ENCODE assay signal across 1 cellular context in the genomic region with DNA sequence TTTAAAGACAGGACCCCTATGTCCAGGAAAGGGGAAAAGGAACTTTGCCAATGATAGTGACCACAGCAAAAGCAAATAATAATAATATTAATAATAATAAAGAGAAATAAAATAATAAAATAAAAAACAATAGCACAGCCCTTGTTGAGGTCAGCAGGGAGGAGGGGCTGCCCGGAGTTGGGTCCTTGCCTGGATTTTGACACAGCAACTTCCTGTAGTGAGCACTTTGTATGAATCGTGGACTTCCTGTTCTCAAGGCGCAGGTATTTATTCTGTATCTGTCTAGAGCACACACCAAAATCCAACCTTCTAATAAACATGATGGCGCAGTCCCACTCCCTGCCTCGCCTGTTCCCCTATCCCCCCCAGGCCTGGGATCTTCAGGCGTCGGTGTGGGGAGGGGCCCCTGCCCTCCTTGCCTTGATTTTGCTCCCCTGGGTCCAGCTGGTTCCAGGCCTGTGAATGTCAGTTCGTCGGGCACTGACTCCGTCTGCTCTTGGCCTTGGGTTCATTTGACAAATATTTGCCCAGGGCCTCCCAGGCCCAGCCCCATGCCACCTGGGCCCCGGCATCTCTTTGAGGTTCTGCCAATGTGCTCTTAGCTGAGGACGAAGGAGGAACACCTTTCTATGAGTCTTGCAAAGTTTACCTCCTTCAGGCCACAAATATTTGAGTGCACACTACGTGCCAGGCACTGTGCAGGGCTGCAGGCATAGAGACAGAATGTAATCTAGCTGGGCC.
TF ChIP-seq lines count a peak whose summit lies in the region.

No MANE protein-coding gene starts in this region.

TF ChIP-seq in HepG2, 621 proteins besides CTCF, POLR2A, EP300 and RAD21 (continued from another document and continues in another):
- TF ChIP-seq, protein P1, sequence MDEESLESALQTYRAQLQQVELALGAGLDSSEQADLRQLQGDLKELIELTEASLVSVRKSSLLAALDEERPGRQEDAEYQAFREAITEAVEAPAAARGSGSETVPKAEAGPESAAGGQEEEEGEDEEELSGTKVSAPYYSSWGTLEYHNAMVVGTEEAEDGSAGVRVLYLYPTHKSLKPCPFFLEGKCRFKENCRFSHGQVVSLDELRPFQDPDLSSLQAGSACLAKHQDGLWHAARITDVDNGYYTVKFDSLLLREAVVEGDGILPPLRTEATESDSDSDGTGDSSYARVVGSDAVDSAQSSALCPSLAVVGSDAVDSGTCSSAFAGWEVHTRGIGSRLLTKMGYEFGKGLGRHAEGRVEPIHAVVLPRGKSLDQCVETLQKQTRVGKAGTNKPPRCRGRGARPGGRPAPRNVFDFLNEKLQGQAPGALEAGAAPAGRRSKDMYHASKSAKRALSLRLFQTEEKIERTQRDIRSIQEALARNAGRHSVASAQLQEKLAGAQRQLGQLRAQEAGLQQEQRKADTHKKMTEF (CRISPR knock-in tag; IDR thresholded peaks at IDR 0.05), result 0 out of 2 replicates have a peak, but pooled peaks have one; percentile 34
- TF ChIP-seq AGO2 (optimal IDR thresholded peaks at IDR 0.05; ENCODE audit: low read depth, low read length) (peak; percentile 89), SALL1 (CRISPR knock-in tag; IDR thresholded peaks at IDR 0.05) (peak; percentile 61; the same call in 1 of the 2 replicates), NCOA2 (CRISPR knock-in tag; IDR thresholded peaks at IDR 0.05) (peak; percentile 62; the same call in 1 of the 2 replicates), AGO1 (IDR thresholded peaks at IDR 0.05; ENCODE audit: low read depth, low read length, poor library complexity, severe bottlenecking) (no peak), ZMYM2 (CRISPR knock-in tag; IDR thresholded peaks at IDR 0.05) (no peak), ZNF317 (CRISPR knock-in tag; IDR thresholded peaks at IDR 0.05) (no peak), MATR3 (CRISPR knock-in tag; IDR thresholded peaks at IDR 0.05) (no peak), ZNF441 (CRISPR knock-in tag; IDR thresholded peaks at IDR 0.05; ENCODE audit: borderline replicate concordance) (0 out of 2 replicates have a peak, but pooled peaks have one; percentile 40), ZFY (CRISPR knock-in tag; IDR thresholded peaks at IDR 0.05) (no peak; the same call in 1 of the 2 replicates), HMG20A (CRISPR knock-in tag; IDR thresholded peaks at IDR 0.05; ENCODE audit: borderline replicate concordance) (peak; percentile 52; the same call in 1 of the 2 replicates)
- TF ChIP-seq, protein P2, sequence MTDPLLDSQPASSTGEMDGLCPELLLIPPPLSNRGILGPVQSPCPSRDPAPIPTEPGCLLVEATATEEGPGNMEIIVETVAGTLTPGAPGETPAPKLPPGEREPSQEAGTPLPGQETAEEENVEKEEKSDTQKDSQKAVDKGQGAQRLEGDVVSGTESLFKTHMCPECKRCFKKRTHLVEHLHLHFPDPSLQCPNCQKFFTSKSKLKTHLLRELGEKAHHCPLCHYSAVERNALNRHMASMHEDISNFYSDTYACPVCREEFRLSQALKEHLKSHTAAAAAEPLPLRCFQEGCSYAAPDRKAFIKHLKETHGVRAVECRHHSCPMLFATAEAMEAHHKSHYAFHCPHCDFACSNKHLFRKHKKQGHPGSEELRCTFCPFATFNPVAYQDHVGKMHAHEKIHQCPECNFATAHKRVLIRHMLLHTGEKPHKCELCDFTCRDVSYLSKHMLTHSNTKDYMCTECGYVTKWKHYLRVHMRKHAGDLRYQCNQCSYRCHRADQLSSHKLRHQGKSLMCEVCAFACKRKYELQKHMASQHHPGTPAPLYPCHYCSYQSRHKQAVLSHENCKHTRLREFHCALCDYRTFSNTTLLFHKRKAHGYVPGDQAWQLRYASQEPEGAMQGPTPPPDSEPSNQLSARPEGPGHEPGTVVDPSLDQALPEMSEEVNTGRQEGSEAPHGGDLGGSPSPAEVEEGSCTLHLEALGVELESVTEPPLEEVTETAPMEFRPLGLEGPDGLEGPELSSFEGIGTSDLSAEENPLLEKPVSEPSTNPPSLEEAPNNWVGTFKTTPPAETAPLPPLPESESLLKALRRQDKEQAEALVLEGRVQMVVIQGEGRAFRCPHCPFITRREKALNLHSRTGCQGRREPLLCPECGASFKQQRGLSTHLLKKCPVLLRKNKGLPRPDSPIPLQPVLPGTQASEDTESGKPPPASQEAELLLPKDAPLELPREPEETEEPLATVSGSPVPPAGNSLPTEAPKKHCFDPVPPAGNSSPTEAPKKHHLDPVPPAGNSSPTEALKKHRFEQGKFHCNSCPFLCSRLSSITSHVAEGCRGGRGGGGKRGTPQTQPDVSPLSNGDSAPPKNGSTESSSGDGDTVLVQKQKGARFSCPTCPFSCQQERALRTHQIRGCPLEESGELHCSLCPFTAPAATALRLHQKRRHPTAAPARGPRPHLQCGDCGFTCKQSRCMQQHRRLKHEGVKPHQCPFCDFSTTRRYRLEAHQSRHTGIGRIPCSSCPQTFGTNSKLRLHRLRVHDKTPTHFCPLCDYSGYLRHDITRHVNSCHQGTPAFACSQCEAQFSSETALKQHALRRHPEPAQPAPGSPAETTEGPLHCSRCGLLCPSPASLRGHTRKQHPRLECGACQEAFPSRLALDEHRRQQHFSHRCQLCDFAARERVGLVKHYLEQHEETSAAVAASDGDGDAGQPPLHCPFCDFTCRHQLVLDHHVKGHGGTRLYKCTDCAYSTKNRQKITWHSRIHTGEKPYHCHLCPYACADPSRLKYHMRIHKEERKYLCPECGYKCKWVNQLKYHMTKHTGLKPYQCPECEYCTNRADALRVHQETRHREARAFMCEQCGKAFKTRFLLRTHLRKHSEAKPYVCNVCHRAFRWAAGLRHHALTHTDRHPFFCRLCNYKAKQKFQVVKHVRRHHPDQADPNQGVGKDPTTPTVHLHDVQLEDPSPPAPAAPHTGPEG (CRISPR knock-in tag; IDR thresholded peaks at IDR 0.05), result no peak
- TF ChIP-seq, protein P3, sequence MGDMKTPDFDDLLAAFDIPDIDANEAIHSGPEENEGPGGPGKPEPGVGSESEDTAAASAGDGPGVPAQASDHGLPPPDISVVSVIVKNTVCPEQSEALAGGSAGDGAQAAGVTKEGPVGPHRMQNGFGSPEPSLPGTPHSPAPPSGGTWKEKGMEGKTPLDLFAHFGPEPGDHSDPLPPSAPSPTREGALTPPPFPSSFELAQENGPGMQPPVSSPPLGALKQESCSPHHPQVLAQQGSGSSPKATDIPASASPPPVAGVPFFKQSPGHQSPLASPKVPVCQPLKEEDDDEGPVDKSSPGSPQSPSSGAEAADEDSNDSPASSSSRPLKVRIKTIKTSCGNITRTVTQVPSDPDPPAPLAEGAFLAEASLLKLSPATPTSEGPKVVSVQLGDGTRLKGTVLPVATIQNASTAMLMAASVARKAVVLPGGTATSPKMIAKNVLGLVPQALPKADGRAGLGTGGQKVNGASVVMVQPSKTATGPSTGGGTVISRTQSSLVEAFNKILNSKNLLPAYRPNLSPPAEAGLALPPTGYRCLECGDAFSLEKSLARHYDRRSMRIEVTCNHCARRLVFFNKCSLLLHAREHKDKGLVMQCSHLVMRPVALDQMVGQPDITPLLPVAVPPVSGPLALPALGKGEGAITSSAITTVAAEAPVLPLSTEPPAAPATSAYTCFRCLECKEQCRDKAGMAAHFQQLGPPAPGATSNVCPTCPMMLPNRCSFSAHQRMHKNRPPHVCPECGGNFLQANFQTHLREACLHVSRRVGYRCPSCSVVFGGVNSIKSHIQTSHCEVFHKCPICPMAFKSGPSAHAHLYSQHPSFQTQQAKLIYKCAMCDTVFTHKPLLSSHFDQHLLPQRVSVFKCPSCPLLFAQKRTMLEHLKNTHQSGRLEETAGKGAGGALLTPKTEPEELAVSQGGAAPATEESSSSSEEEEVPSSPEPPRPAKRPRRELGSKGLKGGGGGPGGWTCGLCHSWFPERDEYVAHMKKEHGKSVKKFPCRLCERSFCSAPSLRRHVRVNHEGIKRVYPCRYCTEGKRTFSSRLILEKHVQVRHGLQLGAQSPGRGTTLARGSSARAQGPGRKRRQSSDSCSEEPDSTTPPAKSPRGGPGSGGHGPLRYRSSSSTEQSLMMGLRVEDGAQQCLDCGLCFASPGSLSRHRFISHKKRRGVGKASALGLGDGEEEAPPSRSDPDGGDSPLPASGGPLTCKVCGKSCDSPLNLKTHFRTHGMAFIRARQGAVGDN (CRISPR knock-in tag; IDR thresholded peaks at IDR 0.05), result peak; percentile 77
- TF ChIP-seq, protein P4, sequence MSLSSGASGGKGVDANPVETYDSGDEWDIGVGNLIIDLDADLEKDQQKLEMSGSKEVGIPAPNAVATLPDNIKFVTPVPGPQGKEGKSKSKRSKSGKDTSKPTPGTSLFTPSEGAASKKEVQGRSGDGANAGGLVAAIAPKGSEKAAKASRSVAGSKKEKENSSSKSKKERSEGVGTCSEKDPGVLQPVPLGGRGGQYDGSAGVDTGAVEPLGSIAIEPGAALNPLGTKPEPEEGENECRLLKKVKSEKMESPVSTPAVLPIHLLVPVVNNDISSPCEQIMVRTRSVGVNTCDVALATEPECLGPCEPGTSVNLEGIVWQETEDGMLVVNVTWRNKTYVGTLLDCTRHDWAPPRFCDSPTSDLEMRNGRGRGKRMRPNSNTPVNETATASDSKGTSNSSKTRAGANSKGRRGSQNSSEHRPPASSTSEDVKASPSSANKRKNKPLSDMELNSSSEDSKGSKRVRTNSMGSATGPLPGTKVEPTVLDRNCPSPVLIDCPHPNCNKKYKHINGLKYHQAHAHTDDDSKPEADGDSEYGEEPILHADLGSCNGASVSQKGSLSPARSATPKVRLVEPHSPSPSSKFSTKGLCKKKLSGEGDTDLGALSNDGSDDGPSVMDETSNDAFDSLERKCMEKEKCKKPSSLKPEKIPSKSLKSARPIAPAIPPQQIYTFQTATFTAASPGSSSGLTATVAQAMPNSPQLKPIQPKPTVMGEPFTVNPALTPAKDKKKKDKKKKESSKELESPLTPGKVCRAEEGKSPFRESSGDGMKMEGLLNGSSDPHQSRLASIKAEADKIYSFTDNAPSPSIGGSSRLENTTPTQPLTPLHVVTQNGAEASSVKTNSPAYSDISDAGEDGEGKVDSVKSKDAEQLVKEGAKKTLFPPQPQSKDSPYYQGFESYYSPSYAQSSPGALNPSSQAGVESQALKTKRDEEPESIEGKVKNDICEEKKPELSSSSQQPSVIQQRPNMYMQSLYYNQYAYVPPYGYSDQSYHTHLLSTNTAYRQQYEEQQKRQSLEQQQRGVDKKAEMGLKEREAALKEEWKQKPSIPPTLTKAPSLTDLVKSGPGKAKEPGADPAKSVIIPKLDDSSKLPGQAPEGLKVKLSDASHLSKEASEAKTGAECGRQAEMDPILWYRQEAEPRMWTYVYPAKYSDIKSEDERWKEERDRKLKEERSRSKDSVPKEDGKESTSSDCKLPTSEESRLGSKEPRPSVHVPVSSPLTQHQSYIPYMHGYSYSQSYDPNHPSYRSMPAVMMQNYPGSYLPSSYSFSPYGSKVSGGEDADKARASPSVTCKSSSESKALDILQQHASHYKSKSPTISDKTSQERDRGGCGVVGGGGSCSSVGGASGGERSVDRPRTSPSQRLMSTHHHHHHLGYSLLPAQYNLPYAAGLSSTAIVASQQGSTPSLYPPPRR (CRISPR knock-in tag; IDR thresholded peaks at IDR 0.05; ENCODE audit: borderline replicate concordance), result 0 out of 2 replicates have a peak, but pooled peaks have one; percentile 19
- TF ChIP-seq, protein P5, sequence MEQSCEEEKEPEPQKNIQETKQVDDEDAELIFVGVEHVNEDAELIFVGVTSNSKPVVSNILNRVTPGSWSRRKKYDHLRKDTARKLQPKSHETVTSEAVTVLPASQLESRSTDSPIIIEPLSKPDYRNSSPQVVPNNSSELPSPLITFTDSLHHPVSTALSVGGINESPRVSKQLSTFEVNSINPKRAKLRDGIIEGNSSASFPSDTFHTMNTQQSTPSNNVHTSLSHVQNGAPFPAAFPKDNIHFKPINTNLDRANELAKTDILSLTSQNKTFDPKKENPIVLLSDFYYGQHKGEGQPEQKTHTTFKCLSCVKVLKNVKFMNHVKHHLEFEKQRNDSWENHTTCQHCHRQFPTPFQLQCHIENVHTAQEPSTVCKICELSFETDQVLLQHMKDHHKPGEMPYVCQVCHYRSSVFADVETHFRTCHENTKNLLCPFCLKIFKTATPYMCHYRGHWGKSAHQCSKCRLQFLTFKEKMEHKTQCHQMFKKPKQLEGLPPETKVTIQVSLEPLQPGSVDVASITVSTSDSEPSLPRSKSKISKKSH (CRISPR knock-in tag; IDR thresholded peaks at IDR 0.05; ENCODE audit: borderline replicate concordance), result no peak
- TF ChIP-seq, protein P6, sequence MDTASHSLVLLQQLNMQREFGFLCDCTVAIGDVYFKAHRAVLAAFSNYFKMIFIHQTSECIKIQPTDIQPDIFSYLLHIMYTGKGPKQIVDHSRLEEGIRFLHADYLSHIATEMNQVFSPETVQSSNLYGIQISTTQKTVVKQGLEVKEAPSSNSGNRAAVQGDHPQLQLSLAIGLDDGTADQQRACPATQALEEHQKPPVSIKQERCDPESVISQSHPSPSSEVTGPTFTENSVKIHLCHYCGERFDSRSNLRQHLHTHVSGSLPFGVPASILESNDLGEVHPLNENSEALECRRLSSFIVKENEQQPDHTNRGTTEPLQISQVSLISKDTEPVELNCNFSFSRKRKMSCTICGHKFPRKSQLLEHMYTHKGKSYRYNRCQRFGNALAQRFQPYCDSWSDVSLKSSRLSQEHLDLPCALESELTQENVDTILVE (CRISPR knock-in tag; IDR thresholded peaks at IDR 0.05), result no peak
- TF ChIP-seq, protein P7, sequence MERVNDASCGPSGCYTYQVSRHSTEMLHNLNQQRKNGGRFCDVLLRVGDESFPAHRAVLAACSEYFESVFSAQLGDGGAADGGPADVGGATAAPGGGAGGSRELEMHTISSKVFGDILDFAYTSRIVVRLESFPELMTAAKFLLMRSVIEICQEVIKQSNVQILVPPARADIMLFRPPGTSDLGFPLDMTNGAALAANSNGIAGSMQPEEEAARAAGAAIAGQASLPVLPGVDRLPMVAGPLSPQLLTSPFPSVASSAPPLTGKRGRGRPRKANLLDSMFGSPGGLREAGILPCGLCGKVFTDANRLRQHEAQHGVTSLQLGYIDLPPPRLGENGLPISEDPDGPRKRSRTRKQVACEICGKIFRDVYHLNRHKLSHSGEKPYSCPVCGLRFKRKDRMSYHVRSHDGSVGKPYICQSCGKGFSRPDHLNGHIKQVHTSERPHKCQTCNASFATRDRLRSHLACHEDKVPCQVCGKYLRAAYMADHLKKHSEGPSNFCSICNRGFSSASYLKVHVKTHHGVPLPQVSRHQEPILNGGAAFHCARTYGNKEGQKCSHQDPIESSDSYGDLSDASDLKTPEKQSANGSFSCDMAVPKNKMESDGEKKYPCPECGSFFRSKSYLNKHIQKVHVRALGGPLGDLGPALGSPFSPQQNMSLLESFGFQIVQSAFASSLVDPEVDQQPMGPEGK (CRISPR knock-in tag; IDR thresholded peaks at IDR 0.05), result peak; percentile 64
- TF ChIP-seq, protein P8, sequence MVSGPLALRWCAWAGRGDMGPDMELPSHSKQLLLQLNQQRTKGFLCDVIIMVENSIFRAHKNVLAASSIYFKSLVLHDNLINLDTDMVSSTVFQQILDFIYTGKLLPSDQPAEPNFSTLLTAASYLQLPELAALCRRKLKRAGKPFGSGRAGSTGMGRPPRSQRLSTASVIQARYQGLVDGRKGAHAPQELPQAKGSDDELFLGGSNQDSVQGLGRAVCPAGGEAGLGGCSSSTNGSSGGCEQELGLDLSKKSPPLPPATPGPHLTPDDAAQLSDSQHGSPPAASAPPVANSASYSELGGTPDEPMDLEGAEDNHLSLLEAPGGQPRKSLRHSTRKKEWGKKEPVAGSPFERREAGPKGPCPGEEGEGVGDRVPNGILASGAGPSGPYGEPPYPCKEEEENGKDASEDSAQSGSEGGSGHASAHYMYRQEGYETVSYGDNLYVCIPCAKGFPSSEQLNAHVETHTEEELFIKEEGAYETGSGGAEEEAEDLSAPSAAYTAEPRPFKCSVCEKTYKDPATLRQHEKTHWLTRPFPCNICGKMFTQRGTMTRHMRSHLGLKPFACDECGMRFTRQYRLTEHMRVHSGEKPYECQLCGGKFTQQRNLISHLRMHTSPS (CRISPR knock-in tag; IDR thresholded peaks at IDR 0.05; ENCODE audit: low read depth), result peak; percentile 91
- TF ChIP-seq, protein P9, sequence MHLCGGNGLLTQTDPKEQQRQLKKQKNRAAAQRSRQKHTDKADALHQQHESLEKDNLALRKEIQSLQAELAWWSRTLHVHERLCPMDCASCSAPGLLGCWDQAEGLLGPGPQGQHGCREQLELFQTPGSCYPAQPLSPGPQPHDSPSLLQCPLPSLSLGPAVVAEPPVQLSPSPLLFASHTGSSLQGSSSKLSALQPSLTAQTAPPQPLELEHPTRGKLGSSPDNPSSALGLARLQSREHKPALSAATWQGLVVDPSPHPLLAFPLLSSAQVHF (CRISPR knock-in tag; IDR thresholded peaks at IDR 0.05), result no peak
